In the genomic region with DNA sequence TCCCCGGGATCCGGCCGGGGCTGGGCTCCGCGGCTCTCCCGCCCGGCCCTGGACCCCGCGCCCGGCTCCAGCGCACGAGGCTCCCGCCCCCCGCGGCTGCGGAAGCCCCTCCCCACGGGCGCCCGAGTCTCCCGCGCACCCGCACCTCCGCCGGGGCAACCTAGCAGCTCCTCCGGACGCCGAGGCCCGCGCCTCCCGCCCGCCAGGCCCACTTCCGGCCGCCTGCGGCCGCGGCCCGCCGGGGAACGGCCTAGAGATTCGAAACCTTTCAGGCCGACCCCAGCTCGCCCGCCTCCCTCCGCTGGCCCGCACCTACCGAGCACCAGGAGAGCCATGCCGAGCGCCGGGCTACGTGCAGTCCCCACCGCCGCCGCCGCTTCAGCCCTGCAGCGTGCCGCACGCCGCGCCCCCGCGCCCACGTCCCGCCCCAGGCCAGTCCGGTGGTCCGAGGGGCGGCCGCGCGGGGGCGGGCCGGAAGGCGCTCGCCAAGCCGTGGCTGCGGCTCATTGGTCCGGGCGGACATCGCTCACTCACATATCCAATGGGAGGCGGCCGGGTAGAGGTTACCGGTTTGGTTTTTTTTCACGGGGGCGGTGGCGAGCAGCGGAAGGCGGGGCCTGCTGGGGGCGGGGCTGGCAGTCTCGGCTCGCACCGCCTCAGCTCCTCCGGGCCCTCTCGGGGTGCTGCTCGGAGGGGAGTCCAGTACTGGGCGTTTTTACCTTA, we compare ENCODE assay signal across 8 cellular contexts. TPM values are rescaled to one million over a fixed set of nuclear protein-coding genes. Genes with fewer than 3 reads are reported as not detected.
DNase-seq lines count a peak whose midpoint lies in the region; ATAC-seq, FAIRE-seq and TF ChIP-seq lines count a peak whose summit lies in the region.

TSS of gene PDIA6 (minus strand) at position 424 of the 723 bp plus-strand sequence. CDS start at position 335, 89 bp downstream.

- H4K8ac ChIP-seq in trophoblast cell (ENCODE audit: low read depth, low read length), result peak within 1 kb of the TSS; percentile 91

- peaks cover 22% of the 10 kb centered on the region for H3K79me2 ChIP-seq in trophoblast cell (ENCODE audit: control insufficient read depth, insufficient read depth, low read length, poor library complexity)

- ATAC-seq in HG02840 (IDR thresholded peaks at IDR 0.05; ENCODE audit: low FRiP score, unreplicated experiment), result peak; percentile 91
- peak; percentile 91 for ATAC-seq in activated naive CD8-positive, alpha-beta T cell treated with anti-CD3 and anti-CD28 coated beads, Interleukin-2, amount 50 U/mL, for 24 hours
- peak; percentile 99 for ATAC-seq in Right ventricle myocardium superior (ENCODE audit: poor library complexity)

- H2BK120ac ChIP-seq in trophoblast cell (ENCODE audit: insufficient read depth, low read length, poor library complexity), result peak within 1 kb of the TSS; percentile 60

- peak within 1 kb of the TSS; percentile 92 for H3K4me2 ChIP-seq in trophoblast cell (ENCODE audit: low read length)

- WGBS in trophoblast cell (ENCODE audit: extremely low coverage, insufficient coverage, insufficient read length), result no CpG with 5 or more reads among the region's 94 CpGs
- 1 to 2% methylated on average over 23 to 49 of the region's 94 CpGs for WGBS in tibial nerve, 2 donors

- H3K4me3 Mint-ChIP-seq in activated naive CD8-positive, alpha-beta T cell treated with anti-CD3 and anti-CD28 coated beads, Interleukin-2, amount 50 U/mL, for 24 hours, result peak within 1 kb of the TSS; percentile 90

- H3K23ac ChIP-seq in trophoblast cell (ENCODE audit: low read length), result no peak within 1 kb of the TSS

- H3K36me3 Mint-ChIP-seq in activated naive CD8-positive, alpha-beta T cell treated with anti-CD3 and anti-CD28 coated beads, Interleukin-2, amount 50 U/mL, for 24 hours (ENCODE audit: low read depth), result peaks cover 23% of the 10 kb centered on the region

- peak within 1 kb of the TSS; percentile 63 for H3K18ac ChIP-seq in trophoblast cell (ENCODE audit: low read length)

- peaks cover 6 to 13% of the 10 kb centered on the region in 2 experiments for H3K4me1 ChIP-seq in trophoblast cell (ENCODE audit: control insufficient read depth in 1 of 2, insufficient read depth in 2 of 2, low read length in 2 of 2)
- H3K4me1 ChIP-seq in tibial nerve, result peaks cover 0 to 47% (median 17%) of the 10 kb centered on the region in 4 donors

- peak within 1 kb of the TSS; percentile 92 for H3K27ac Mint-ChIP-seq in activated naive CD8-positive, alpha-beta T cell treated with anti-CD3 and anti-CD28 coated beads, Interleukin-2, amount 50 U/mL, for 24 hours

- peak in 1 of 2 donors; percentile 50 for TF ChIP-seq EP300 in tibial nerve (IDR thresholded peaks at IDR 0.05)

- H2BK12ac ChIP-seq in trophoblast cell (ENCODE audit: low read length), result peak within 1 kb of the TSS; percentile 27

- peak within 1 kb of the TSS; percentile 95 for H4K12ac ChIP-seq in trophoblast cell (ENCODE audit: low read depth, low read length)

- H3K4ac ChIP-seq in trophoblast cell (ENCODE audit: low read depth, low read length), result peak within 1 kb of the TSS; percentile 97

- H3K9me3 Mint-ChIP-seq in activated naive CD8-positive, alpha-beta T cell treated with anti-CD3 and anti-CD28 coated beads, Interleukin-2, amount 50 U/mL, for 24 hours, result no peaks in the 10 kb centered on the region

- H3K27me3 Mint-ChIP-seq in activated naive CD8-positive, alpha-beta T cell treated with anti-CD3 and anti-CD28 coated beads, Interleukin-2, amount 50 U/mL, for 24 hours, result peaks cover 2% of the 10 kb centered on the region

- H3K14ac ChIP-seq in trophoblast cell (ENCODE audit: low read length), result peak within 1 kb of the TSS; percentile 82

- DNase-seq in GM12892 (ENCODE audit: insufficient read length) (peak; percentile 86), NCI-H1436 (lab: John Stamatoyannopoulos, UW) (peak; percentile 94), SW480 (ENCODE audit: low spot score) (peak; percentile 97), Right ventricle myocardium superior (peak; percentile 98), trophoblast cell (peak; percentile 95 to 99), tibial nerve (ENCODE audit: low spot score in 2 of 2) (peak; percentile 97 to 98)
- peak; percentile 98 for DNase-seq in activated naive CD8-positive, alpha-beta T cell treated with anti-CD3 and anti-CD28 coated beads, Interleukin-2, amount 50 U/mL, for 24 hours

- peak within 1 kb of the TSS; percentile 96 for H3K9ac ChIP-seq in trophoblast cell (ENCODE audit: low read length)

- peaks cover 38% of the 10 kb centered on the region for H3K4me1 Mint-ChIP-seq in activated naive CD8-positive, alpha-beta T cell treated with anti-CD3 and anti-CD28 coated beads, Interleukin-2, amount 50 U/mL, for 24 hours

- peaks cover 2% of the 10 kb centered on the region in 2 experiments for H3K36me3 ChIP-seq in trophoblast cell (ENCODE audit: control insufficient read depth in 1 of 2, insufficient read depth in 2 of 2, low read length in 2 of 2)
- H3K36me3 ChIP-seq in tibial nerve, result no peaks in the 10 kb centered on the region

- H3K27ac ChIP-seq in trophoblast cell (ENCODE audit: low read depth, low read length) (peak within 1 kb of the TSS; percentile 82), tibial nerve (peak within 1 kb of the TSS; percentile 87 to 93 (median 90))

- TF ChIP-seq POLR2A in GM12892 (IDR thresholded peaks at IDR 0.05; ENCODE audit: low read depth, low read length) (peak; percentile 79; the same call in 1 of the 2 replicates), tibial nerve (IDR thresholded peaks at IDR 0.05) (peak; percentile 86 to 87)

- H4K91ac ChIP-seq in trophoblast cell (ENCODE audit: low read depth, low read length), result peak within 1 kb of the TSS; percentile 78

- H3K9me3 ChIP-seq in trophoblast cell (ENCODE audit: insufficient read depth, low read depth, low read length), result no peaks in the 10 kb centered on the region
- no peaks in the 10 kb centered on the region for H3K9me3 ChIP-seq in tibial nerve

- H2AFZ ChIP-seq in trophoblast cell (ENCODE audit: insufficient read depth, low read length, poor library complexity), result peak within 1 kb of the TSS; percentile 84

- H3K4me3 ChIP-seq in trophoblast cell (ENCODE audit: low read depth, low read length) (peak within 1 kb of the TSS; percentile 95), tibial nerve (peak within 1 kb of the TSS; percentile 69 to 92 (median 79))

- no peak within 1 kb of the TSS for H2AK5ac ChIP-seq in trophoblast cell (ENCODE audit: low read length)

- FAIRE-seq in GM12892 (lab: Jason Lieb, UNC), result peak; percentile 90

- H3K79me1 ChIP-seq in trophoblast cell (ENCODE audit: low read length), result peaks cover 10% of the 10 kb centered on the region

- H3K27me3 ChIP-seq in trophoblast cell (ENCODE audit: insufficient read depth, low read length) (no peaks in the 10 kb centered on the region), tibial nerve (no peaks in the 10 kb centered on the region)

- intact Hi-C loops in Right ventricle myocardium superior (cut with DNase I), result no loop called here

- H2BK5ac ChIP-seq in trophoblast cell (ENCODE audit: low read depth, low read length, poor library complexity), result peak within 1 kb of the TSS; percentile 90

- peak; percentile 13 to 79 (median 24) for TF ChIP-seq CTCF in tibial nerve (IDR thresholded peaks at IDR 0.05)

RNA-seq across cellular contexts. Expression of gene PDIA6, which starts in this region (rescaled TPM):
- polyA plus RNA-seq in GM12892 (2012; ENCODE audit: missing spikeins), result 183 TPM
- total RNA-seq in Right ventricle myocardium superior, result 111 TPM
- 459 and 461 TPM in 2 replicates for polyA plus RNA-seq in trophoblast cell (2013)
- 10 to 100 TPM; 61.4 to 84.3 (median 76.2) TPM for total RNA-seq in tibial nerve

Comparison
In these comparisons a context has a peak if more than half of its experiments do, and no peak if none do; other contexts are left out.
1. Peak in every context shown above with its lines: DNase-seq, ATAC-seq, H3K4me3 ChIP-seq and H3K27ac ChIP-seq.